Comparison of ENCODE assay signal across 10 cellular contexts in genomic region chr14:26204954-26205479, GRCh38.
DNase-seq lines count a peak whose midpoint lies in the region; FAIRE-seq and TF ChIP-seq lines count a peak whose summit lies in the region.
"Had no signal": no experiment of that assay in that cellular context is flagged by ENCODE, and none has a peak within 500 bp of the region (broad histone marks: within the 10 kb centered on the region; RNA-seq: fewer than 3 reads in every experiment).

No MANE protein-coding gene starts in this region.

- H3K27ac ChIP-seq in Karpas-422 (ENCODE audit: low read length), result no peak overlapping the region

- no peaks in the 10 kb centered on the region for H3K79me2 ChIP-seq in Karpas-422 (ENCODE audit: low read length)

- H3K9me2 ChIP-seq in Karpas-422 (replicated peaks; ENCODE audit: insufficient read depth, low read length), result no peaks in the 10 kb centered on the region

- H2AFZ ChIP-seq in Karpas-422 (ENCODE audit: low read length), result no peak overlapping the region

- peak; percentile 79 for DNase-seq in NCI-H1092 (lab: John Stamatoyannopoulos, UW)
- DNase-seq in cardiac fibroblast (ENCODE audit: low read depth in 2 of 2), result peak; percentile 21 to 49
- DNase-seq in retinal pigment epithelial cell (ENCODE audit: low read depth), result peak; percentile 34
- no peak for DNase-seq in effector CD4-positive, alpha-beta T cell
- DNase-seq in Karpas-422, result no peak
- no peak for DNase-seq in foreskin melanocyte
- DNase-seq in GM12891 (ENCODE audit: insufficient read length, low spot score), result no peak
- DNase-seq: activated naive CD4-positive, alpha-beta T cell treated with anti-CD3 and anti-CD28 coated beads, Interleukin-2, amount 10 ng/mL, durations not matched to agents 7 days and 5 days had no signal

- TF ChIP-seq CTCF in cardiac fibroblast (IDR thresholded peaks at IDR 0.05; ENCODE audit: low read depth, low read length) (no peak), retinal pigment epithelial cell (conservative IDR thresholded peaks at IDR 0.05; ENCODE audit: low read depth, low read length) (no peak)

- no peaks in the 10 kb centered on the region for H3K4me1 ChIP-seq in Karpas-422 (ENCODE audit: low read length)

- no peak for TF ChIP-seq POLR2A in GM12891 (IDR thresholded peaks at IDR 0.05; ENCODE audit: low read depth, low read length)

- no peak for FAIRE-seq in GM12891 (lab: Jason Lieb, UNC)
- FAIRE-seq: RCC 7860 had no signal

- no peak overlapping the region for H3K4me2 ChIP-seq in Karpas-422 (ENCODE audit: low read depth, low read length, poor library complexity, severe bottlenecking)

- no peaks in the 10 kb centered on the region for H3K36me3 ChIP-seq in Karpas-422 (ENCODE audit: insufficient read depth, low read length)

- H3K9ac ChIP-seq in Karpas-422 (ENCODE audit: low read length), result no peak overlapping the region

- H3K27me3 ChIP-seq in Karpas-422 (ENCODE audit: low read length), result no peaks in the 10 kb centered on the region

- no peaks in the 10 kb centered on the region for H4K20me1 ChIP-seq in Karpas-422 (ENCODE audit: insufficient read depth, low read depth, low read length)

- H3K9me3 ChIP-seq in iPS-18c (ENCODE audit: control insufficient read depth, insufficient read depth, low read length), result no peaks in the 10 kb centered on the region
- H3K9me3 ChIP-seq in Karpas-422 (ENCODE audit: low read length), result peaks cover 69% of the 10 kb centered on the region

- H3K4me3 ChIP-seq in cardiac fibroblast (replicated peaks in 1 of 2; ENCODE audit: low read depth in 2 of 2, low read length in 2 of 2), result peak overlapping the region; percentile 44 to 47
- peak overlapping the region; percentile 49 for H3K4me3 ChIP-seq in iPS-18c (ENCODE audit: insufficient read depth, low read depth, low read length)
- H3K4me3 ChIP-seq in retinal pigment epithelial cell (ENCODE audit: low read length), result peak overlapping the region; percentile 59
- no peak overlapping the region for H3K4me3 ChIP-seq in Karpas-422 (ENCODE audit: low read length)

TF ChIP-seq in GM12891, 5 proteins besides CTCF, POLR2A, EP300 and RAD21:
- no peak for TF ChIP-seq SPI1 (IDR thresholded peaks at IDR 0.05; ENCODE audit: low read depth, low read length)
- TF ChIP-seq POU2F2 (IDR thresholded peaks at IDR 0.05; ENCODE audit: low read depth, low read length), result no peak
- TF ChIP-seq TAF1 (IDR thresholded peaks at IDR 0.05; ENCODE audit: low read depth, low read length), result no peak
- no peak for TF ChIP-seq POLR2AphosphoS5 (IDR thresholded peaks at IDR 0.05; ENCODE audit: low read depth, low read length)
- no peak for TF ChIP-seq PAX5 (IDR thresholded peaks at IDR 0.05; ENCODE audit: insufficient read depth, low read length, severe bottlenecking)

Comparison
In these comparisons a context has a peak if more than half of its experiments do, and no peak if none do; other contexts are left out.
1. DNase-seq: peak in NCI-H1092 (single experiment), cardiac fibroblast (2 of 2) and retinal pigment epithelial cell (single experiment); none in effector CD4-positive, alpha-beta T cell (single experiment), Karpas-422 (single experiment), foreskin melanocyte (single experiment) and GM12891 (single experiment).